In genomic region chr19:37055330-37055729, GRCh38 we compare ENCODE assay signal across 24 cellular contexts.
"Had no signal": no experiment of that assay in that cellular context is flagged by ENCODE, and none has a peak within 500 bp of the region (broad histone marks: within the 10 kb centered on the region; RNA-seq: fewer than 3 reads in every experiment).

No MANE protein-coding gene starts in this region.

- H3K27ac ChIP-seq: colonic mucosa, coronary artery, dorsolateral prefrontal cortex, epithelial cell of prostate, esophagus muscularis mucosa, esophagus squamous epithelium, foreskin keratinocyte, gastrocnemius medialis, gastroesophageal sphincter, heart left ventricle, heart right ventricle had no signal

- H3K4me3 ChIP-seq: colonic mucosa, coronary artery, dorsolateral prefrontal cortex, esophagus muscularis mucosa, esophagus squamous epithelium, gastrocnemius medialis, gastroesophageal sphincter, heart left ventricle, heart right ventricle had no signal

- DNase-seq: colonic mucosa; cortex of kidney; dermis blood vessel endothelial cell; dorsolateral prefrontal cortex; effector CD4-positive, alpha-beta T cell; effector CD8-positive, alpha-beta T cell; effector memory CD4-positive, alpha-beta T cell; effector memory CD8-positive, alpha-beta T cell; endodermal cell; erythroblast; esophagus squamous epithelium; foreskin fibroblast; foreskin keratinocyte; foreskin melanocyte; gastrocnemius medialis; glutamatergic neuron; head of caudate nucleus; heart left ventricle; heart right ventricle had no signal

- H3K36me3 ChIP-seq: colonic mucosa, esophagus squamous epithelium, gastrocnemius medialis, gastroesophageal sphincter, heart left ventricle, heart right ventricle had no signal

- H3K9me3 ChIP-seq: colonic mucosa had no signal

- H3K27me3 ChIP-seq: colonic mucosa, dorsolateral prefrontal cortex, esophagus muscularis mucosa, esophagus squamous epithelium, foreskin keratinocyte, gastrocnemius medialis, gastroesophageal sphincter, heart left ventricle, heart right ventricle had no signal

- ATAC-seq: effector memory CD8-positive, alpha-beta T cell; esophagus mucosa; foreskin keratinocyte; gastrocnemius medialis; gastroesophageal sphincter; heart left ventricle; heart right ventricle had no signal

- H3K4me1 ChIP-seq: colonic mucosa, esophagus muscularis mucosa, esophagus squamous epithelium, foreskin keratinocyte, gastrocnemius medialis, gastroesophageal sphincter, heart left ventricle, heart right ventricle had no signal
